9 cellular contexts compared by ENCODE assay signal in the genomic region with DNA sequence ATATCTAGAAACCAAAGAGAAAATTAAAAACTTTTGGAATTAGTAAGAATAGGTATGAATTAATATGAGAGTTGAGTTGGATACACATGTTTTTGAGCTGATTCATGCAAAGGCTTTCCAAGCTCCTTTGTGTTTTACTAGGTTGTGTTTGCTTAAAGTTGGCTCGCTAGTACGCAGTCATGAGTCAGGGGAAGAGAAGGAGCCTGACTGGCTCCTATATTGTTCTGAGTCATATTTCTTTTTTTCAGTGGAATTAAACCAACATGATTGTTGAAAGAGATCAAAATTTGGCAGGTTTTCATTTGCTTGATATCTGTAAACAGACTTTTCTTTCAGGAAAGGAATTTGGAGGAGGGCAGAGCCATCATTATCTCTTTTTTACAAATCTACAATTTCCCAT.
A peak's percentile ranks its signal among the peaks of the same experiment; 100 is the strongest.
DNase-seq lines count a peak whose midpoint lies in the region; ATAC-seq lines count a peak whose summit lies in the region.
"Had no signal": no experiment of that assay in that cellular context is flagged by ENCODE, and none has a peak within 500 bp of the region (broad histone marks: within the 10 kb centered on the region; RNA-seq: fewer than 3 reads in every experiment).

No MANE protein-coding gene starts in this region.

- H3K27me3 Mint-ChIP-seq in effector memory CD8-positive, alpha-beta T cell = peaks cover 6 to 25% of the 10 kb centered on the region in 2 donors

- no peaks in the 10 kb centered on the region for H3K27me3 ChIP-seq in right cardiac atrium (ENCODE audit: control insufficient read depth, insufficient read depth)

- peak; percentile 76 for DNase-seq in HT-29 (ENCODE audit: low spot score)
- DNase-seq in amniotic epithelial cell (ENCODE audit: low read depth) = peak; percentile 94
- peak in 1 of 3 donors; percentile 22 for DNase-seq in right cardiac atrium
- DNase-seq in superior temporal gyrus (ENCODE audit: extremely low spot score) = peak; percentile 48
- no peak for DNase-seq in effector memory CD8-positive, alpha-beta T cell
- DNase-seq: NCI-H1092 treated with DMSO at 0.1 percent for 48 hours had no signal

- H3K27ac Mint-ChIP-seq in effector memory CD8-positive, alpha-beta T cell = no peak overlapping the region

- intact Hi-C loops in right cardiac atrium (cut with DNase I) = loop anchor here in 1 of 4 donors (10.0 kb wide), 1 partner anchor 312 kb away; no protein-coding TSS in a partner anchor

- H3K36me3 Mint-ChIP-seq in effector memory CD8-positive, alpha-beta T cell (ENCODE audit: insufficient read depth) = no peaks in the 10 kb centered on the region

- H3K9me3 Mint-ChIP-seq in effector memory CD8-positive, alpha-beta T cell = peaks cover 0 to 3% of the 10 kb centered on the region in 2 donors

- WGBS in right cardiac atrium = 45% methylated on average over 2 of the region's 2 CpGs

- no peaks in the 10 kb centered on the region for H3K9me3 ChIP-seq in right cardiac atrium (ENCODE audit: control insufficient read depth, low read length)

- no peak overlapping the region for H3K4me3 Mint-ChIP-seq in effector memory CD8-positive, alpha-beta T cell

- no peaks in the 10 kb centered on the region for H3K4me1 Mint-ChIP-seq in effector memory CD8-positive, alpha-beta T cell (ENCODE audit: low read depth in 2 of 2)

- ATAC-seq in right cardiac atrium (peak; percentile 93 to 97), HG03159 (IDR thresholded peaks at IDR 0.05; ENCODE audit: unreplicated experiment) (no peak), HG03432 (IDR thresholded peaks at IDR 0.05; ENCODE audit: unreplicated experiment) (no peak), GM21737 (IDR thresholded peaks at IDR 0.05; ENCODE audit: unreplicated experiment) (no peak)
- ATAC-seq in effector memory CD8-positive, alpha-beta T cell (replicated peaks) = no peak

- no peak overlapping the region for H3K4me3 ChIP-seq in right cardiac atrium (ENCODE audit: low read length)

- H3K4me1 ChIP-seq in right cardiac atrium (ENCODE audit: control insufficient read depth, insufficient read depth, low read length) = no peaks in the 10 kb centered on the region

- H3K27ac ChIP-seq in right cardiac atrium (ENCODE audit: low read length) = no peak overlapping the region

Comparison
In these comparisons a context has a peak if more than half of its experiments do, and no peak if none do; other contexts are left out.
1. DNase-seq: peak in HT-29 (single experiment), amniotic epithelial cell (single experiment) and superior temporal gyrus (single experiment); none in effector memory CD8-positive, alpha-beta T cell (0 of 3).
2. ATAC-seq: peak in right cardiac atrium (2 of 2); none in HG03159 (single experiment), HG03432 (single experiment), GM21737 (single experiment) and effector memory CD8-positive, alpha-beta T cell (single experiment).